In the genomic region with DNA sequence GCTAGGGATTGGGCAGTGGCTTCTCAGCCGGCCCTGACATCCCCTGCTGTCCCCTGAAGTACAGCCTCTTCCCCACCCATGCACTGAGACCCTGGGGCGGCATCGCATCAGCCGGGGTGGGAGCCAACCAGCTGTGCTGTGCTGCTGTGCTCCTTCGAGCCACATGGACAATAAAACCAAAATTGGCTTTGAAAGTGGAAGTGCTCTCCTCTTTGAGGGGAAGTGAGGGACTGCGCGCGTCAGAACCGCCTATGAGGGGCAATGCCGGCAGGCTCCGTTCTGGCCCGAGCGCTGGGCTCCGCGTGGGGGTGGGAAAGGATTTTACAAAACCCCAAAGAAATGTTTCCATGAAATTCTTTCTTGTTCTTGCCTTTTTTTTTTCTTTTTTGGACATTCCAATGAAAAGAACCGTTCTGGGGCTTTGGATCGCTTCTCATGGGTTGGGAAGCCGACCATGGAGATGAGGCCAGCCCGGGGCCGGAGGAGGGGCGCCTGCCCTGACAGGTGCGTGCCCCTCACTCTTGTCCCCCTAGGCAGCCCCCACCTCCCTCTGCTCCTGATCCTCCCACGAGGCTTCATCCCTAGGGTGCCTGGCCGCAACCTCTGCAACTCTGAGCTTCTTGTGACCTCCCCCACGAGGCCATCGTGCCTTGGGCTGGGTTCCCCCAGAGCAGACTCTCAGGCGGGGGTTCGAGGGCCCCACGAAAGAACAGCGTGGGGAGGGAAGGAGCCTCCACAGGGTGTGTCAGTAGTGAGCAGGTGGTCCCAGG, we compare ENCODE assay signal across 10 cellular contexts. TPM values are rescaled to one million over a fixed set of nuclear protein-coding genes. Genes with fewer than 3 reads are reported as not detected.
DNase-seq lines count a peak whose midpoint lies in the region; ATAC-seq and TF ChIP-seq lines count a peak whose summit lies in the region.
"Had no signal": no experiment of that assay in that cellular context is flagged by ENCODE, and none has a peak within 500 bp of the region (broad histone marks: within the 10 kb centered on the region; RNA-seq: fewer than 3 reads in every experiment).

No MANE protein-coding gene starts in this region.

- ATAC-seq in WTC11 (no peak), HG02885 (IDR thresholded peaks at IDR 0.05; ENCODE audit: poor library complexity, unreplicated experiment) (no peak), GM21423 (IDR thresholded peaks at IDR 0.05; ENCODE audit: unreplicated experiment) (no peak), HG02981 (IDR thresholded peaks at IDR 0.05; ENCODE audit: unreplicated experiment) (no peak)

- peak overlapping the region; percentile 83 to 94 for H3K27ac ChIP-seq in right atrium auricular region
- peak overlapping the region in 4 of 5 donors; percentile 71 to 79 (median 78) for H3K27ac ChIP-seq in stomach

- WGBS in stomach, 5 donors = 55 to 73% (median 68%) methylated on average over 26 to 30 of the region's 30 CpGs

- peaks cover 13% of the 10 kb centered on the region for H3K4me1 Mint-ChIP-seq in WTC11

- H3K9me3 ChIP-seq in right atrium auricular region (no peaks in the 10 kb centered on the region), stomach (no peaks in the 10 kb centered on the region)

- TF ChIP-seq EP300 in stomach (IDR thresholded peaks at IDR 0.05) = no peak

- peaks cover 3% of the 10 kb centered on the region; the same call in 1 of the 2 replicates for H3K9me3 Mint-ChIP-seq in WTC11

- H3K4me1 ChIP-seq in right atrium auricular region = peaks cover 0 to 69% of the 10 kb centered on the region in 2 donors
- H3K4me1 ChIP-seq in stomach = peaks cover 5 to 64% (median 40%) of the 10 kb centered on the region in 4 donors

- intact Hi-C loops in stomach (cut with DNase I; ENCODE audit: low total_unique reads) = no loop called here

- H3K4me3 Mint-ChIP-seq in WTC11 = no peak overlapping the region

- DNase-seq in GM20000 (ENCODE audit: low spot score) = peak; percentile 82
- DNase-seq in WTC11 (ENCODE audit: low spot score) = no peak
- DNase-seq in right atrium auricular region (ENCODE audit: low spot score) = peak; percentile 85
- no peak for DNase-seq in stomach
- no peak for DNase-seq in NCI-H774 (lab: John Stamatoyannopoulos, UW)
- DNase-seq: activated CD4-positive, alpha-beta T cell treated with anti-CD3 and anti-CD28 coated beads for 4 hours; NCI-H2029 treated with DMSO at 0.1 percent for 48 hours had no signal

- H3K4me3 ChIP-seq in right atrium auricular region (peak overlapping the region in 1 of 2 donors; percentile 13), stomach (no peak overlapping the region)

- TF ChIP-seq POLR2A in stomach (IDR thresholded peaks at IDR 0.05) = no peak

- H3K27ac Mint-ChIP-seq in WTC11 = peak overlapping the region; percentile 2; the same call in 1 of the 2 replicates

- POLR2A ChIA-PET in WTC11 (lab: Charles Lee) = no interaction called here

- H3K36me3 Mint-ChIP-seq in WTC11 = no peaks in the 10 kb centered on the region

- H3K36me3 ChIP-seq in right atrium auricular region = no peaks in the 10 kb centered on the region
- H3K36me3 ChIP-seq in stomach = peaks cover 0 to 6% (median 5%) of the 10 kb centered on the region in 4 donors

- no peaks in the 10 kb centered on the region for H3K27me3 ChIP-seq in right atrium auricular region
- no peaks in the 10 kb centered on the region for H3K27me3 ChIP-seq in stomach

- no peak for TF ChIP-seq CTCF in GM20000 (IDR thresholded peaks at IDR 0.05; ENCODE audit: extremely low read depth, missing control alignments)
- TF ChIP-seq CTCF in WTC11 (IDR thresholded peaks at IDR 0.05) = no peak
- TF ChIP-seq CTCF in right atrium auricular region (IDR thresholded peaks at IDR 0.05) = no peak
- no peak for TF ChIP-seq CTCF in stomach (IDR thresholded peaks at IDR 0.05)

- CTCF ChIA-PET in WTC11 (lab: Charles Lee) = no interaction called here

- no peaks in the 10 kb centered on the region for H3K27me3 Mint-ChIP-seq in WTC11 (ENCODE audit: low read depth)

TF ChIP-seq in WTC11, 78 proteins besides CTCF, POLR2A, EP300 and RAD21 (continues in another document):
- TF ChIP-seq ATF2 (CRISPR knock-in tag; IDR thresholded peaks at IDR 0.05; ENCODE audit: borderline replicate concordance, low read depth) (no peak), NFATC4 (CRISPR knock-in tag; IDR thresholded peaks at IDR 0.05) (no peak), ATF1 (CRISPR knock-in tag; IDR thresholded peaks at IDR 0.05) (no peak), ZNF396 (CRISPR knock-in tag; IDR thresholded peaks at IDR 0.05; ENCODE audit: borderline replicate concordance) (no peak), SMAD3 (CRISPR knock-in tag; IDR thresholded peaks at IDR 0.05; ENCODE audit: borderline replicate concordance) (no peak), ATF3 (CRISPR knock-in tag; conservative IDR thresholded peaks at IDR 0.05) (no peak), USF2 (CRISPR knock-in tag; IDR thresholded peaks at IDR 0.05) (no peak), ESRRA (CRISPR knock-in tag; IDR thresholded peaks at IDR 0.05; ENCODE audit: borderline replicate concordance) (no peak), GABPB1 (CRISPR knock-in tag; IDR thresholded peaks at IDR 0.05) (no peak), STAT6 (CRISPR knock-in tag; conservative IDR thresholded peaks at IDR 0.05; ENCODE audit: low read depth) (no peak), CBFB (CRISPR knock-in tag; IDR thresholded peaks at IDR 0.05; ENCODE audit: low read depth) (no peak), EMX1 (CRISPR knock-in tag; IDR thresholded peaks at IDR 0.05) (no peak), ZNF219 (CRISPR knock-in tag; IDR thresholded peaks at IDR 0.05; ENCODE audit: borderline replicate concordance) (no peak)
- TF ChIP-seq, protein P1, sequence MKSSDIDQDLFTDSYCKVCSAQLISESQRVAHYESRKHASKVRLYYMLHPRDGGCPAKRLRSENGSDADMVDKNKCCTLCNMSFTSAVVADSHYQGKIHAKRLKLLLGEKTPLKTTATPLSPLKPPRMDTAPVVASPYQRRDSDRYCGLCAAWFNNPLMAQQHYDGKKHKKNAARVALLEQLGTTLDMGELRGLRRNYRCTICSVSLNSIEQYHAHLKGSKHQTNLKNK (CRISPR knock-in tag; IDR thresholded peaks at IDR 0.05) = no peak

RNA-seq across cellular contexts. Expression of gene KLHL26, which starts 22.6 kb away (rescaled TPM):
- total RNA-seq in WTC11 (2021) = 13.1 to 14.2 TPM (median 14.2 TPM) in 3 replicates
- total RNA-seq in right atrium auricular region = 10 to 100 TPM in 1 of 2 donors, 1 to 10 TPM in 1; 5.7 to 11.3 TPM
- total RNA-seq in stomach = 10 to 100 TPM in 2 of 5 donors, 1 to 10 TPM in 3; 1.2 to 45.1 (median 7.0) TPM
- 1 to 10 TPM; 3.2 to 4.4 (median 3.7) TPM for polyA plus RNA-seq in stomach

RNA-seq across cellular contexts. Expression of gene CRTC1, which starts 24.0 kb away (rescaled TPM):
- total RNA-seq in WTC11 (2021) = 12.3 to 17.0 TPM (median 16.3 TPM) in 3 replicates
- 1 to 10 TPM; 4.0 to 5.8 TPM for total RNA-seq in right atrium auricular region
- 10 to 100 TPM in 1 of 5 donors, 1 to 10 TPM in 3, not detected in 1; 4.2 to 28.0 (median 4.7) TPM for total RNA-seq in stomach
- 1 to 10 TPM; 4.6 to 8.4 (median 4.6) TPM for polyA plus RNA-seq in stomach

RNA-seq across cellular contexts. Expression of gene TMEM59L, which starts 46.8 kb away (rescaled TPM):
- 14.8 to 30.0 TPM (median 27.3 TPM) in 3 replicates for total RNA-seq in WTC11 (2021)
- 1 to 10 TPM; 2.2 to 3.0 TPM for total RNA-seq in right atrium auricular region
- 1 to 10 TPM in 2 of 5 donors, not detected in 3; 1.8 to 4.7 TPM for total RNA-seq in stomach
- polyA plus RNA-seq in stomach = 1 to 10 TPM in 1 of 3 donors, under 1 TPM in 1, not detected in 1; 0.25 to 3.7 TPM

RNA-seq across cellular contexts. Expression of gene CRLF1, which starts 52.9 kb away (rescaled TPM):
- total RNA-seq in WTC11 (2021) = 36.4 to 55.8 TPM (median 51.4 TPM) in 3 replicates
- 10 to 100 TPM; 71.8 to 73.9 TPM for total RNA-seq in right atrium auricular region
- total RNA-seq in stomach = 10 to 100 TPM in 1 of 5 donors, 1 to 10 TPM in 3, not detected in 1; 2.6 to 12.6 (median 5.6) TPM
- polyA plus RNA-seq in stomach = 10 to 100 TPM; 12.3 to 15.9 (median 14.2) TPM

Comparison
In these comparisons a context has a peak if more than half of its experiments do, and no peak if none do; other contexts are left out.
1. DNase-seq: peak in GM20000 (single experiment) and right atrium auricular region (single experiment); none in WTC11 (single experiment), stomach (single experiment) and NCI-H774 (single experiment).